1 cellular context compared by ENCODE assay signal in the genomic region with DNA sequence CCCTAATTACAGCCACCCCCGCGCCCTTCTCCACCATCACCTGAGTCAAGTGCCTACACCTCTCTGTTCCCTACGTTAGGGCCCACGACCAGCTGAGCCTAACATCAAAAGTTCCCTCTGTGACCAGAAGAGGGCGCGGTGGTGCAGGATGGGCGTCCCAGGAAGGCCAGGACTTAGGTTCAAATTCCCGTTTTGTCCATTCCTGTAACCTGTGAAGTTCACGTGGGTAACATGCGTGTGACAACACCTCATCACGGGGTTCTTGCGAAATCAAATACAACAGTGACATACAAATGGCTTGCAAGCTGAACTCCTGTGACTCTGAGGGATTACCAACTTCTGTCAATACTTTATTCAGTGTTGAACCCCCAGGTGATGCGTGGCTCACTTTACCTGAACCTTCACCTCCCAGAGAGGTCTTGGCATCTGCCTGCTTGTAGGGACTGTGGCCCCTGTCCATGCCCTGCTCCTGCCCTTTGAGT.
TF ChIP-seq lines count a peak whose summit lies in the region.

No MANE protein-coding gene starts in this region.

TF ChIP-seq in HepG2, 621 proteins besides CTCF, POLR2A, EP300 and RAD21 (continued from another document and continues in another):
- TF ChIP-seq, protein P1, sequence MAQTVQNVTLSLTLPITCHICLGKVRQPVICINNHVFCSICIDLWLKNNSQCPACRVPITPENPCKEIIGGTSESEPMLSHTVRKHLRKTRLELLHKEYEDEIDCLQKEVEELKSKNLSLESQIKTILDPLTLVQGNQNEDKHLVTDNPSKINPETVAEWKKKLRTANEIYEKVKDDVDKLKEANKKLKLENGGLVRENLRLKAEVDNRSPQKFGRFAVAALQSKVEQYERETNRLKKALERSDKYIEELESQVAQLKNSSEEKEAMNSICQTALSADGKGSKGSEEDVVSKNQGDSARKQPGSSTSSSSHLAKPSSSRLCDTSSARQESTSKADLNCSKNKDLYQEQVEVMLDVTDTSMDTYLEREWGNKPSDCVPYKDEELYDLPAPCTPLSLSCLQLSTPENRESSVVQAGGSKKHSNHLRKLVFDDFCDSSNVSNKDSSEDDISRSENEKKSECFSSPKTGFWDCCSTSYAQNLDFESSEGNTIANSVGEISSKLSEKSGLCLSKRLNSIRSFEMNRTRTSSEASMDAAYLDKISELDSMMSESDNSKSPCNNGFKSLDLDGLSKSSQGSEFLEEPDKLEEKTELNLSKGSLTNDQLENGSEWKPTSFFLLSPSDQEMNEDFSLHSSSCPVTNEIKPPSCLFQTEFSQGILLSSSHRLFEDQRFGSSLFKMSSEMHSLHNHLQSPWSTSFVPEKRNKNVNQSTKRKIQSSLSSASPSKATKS (CRISPR knock-in tag; IDR thresholded peaks at IDR 0.05) = no peak
- TF ChIP-seq SOX6 (IDR thresholded peaks at IDR 0.05) (no peak), SOX6 (CRISPR knock-in tag; IDR thresholded peaks at IDR 0.05) (peak; percentile 48; the same call in 1 of the 2 replicates), FOXK2 (IDR thresholded peaks at IDR 0.05) (no peak), ZNF674 (CRISPR knock-in tag; IDR thresholded peaks at IDR 0.05; ENCODE audit: low read depth) (no peak), ZSCAN29 (CRISPR knock-in tag; conservative IDR thresholded peaks at IDR 0.05) (no peak), ZNF232 (CRISPR knock-in tag; IDR thresholded peaks at IDR 0.05; ENCODE audit: borderline replicate concordance) (no peak), TAF1 (CRISPR knock-in tag; IDR thresholded peaks at IDR 0.05) (no peak), ZNF556 (CRISPR knock-in tag; IDR thresholded peaks at IDR 0.05; ENCODE audit: borderline replicate concordance) (no peak), GATAD1 (CRISPR knock-in tag; IDR thresholded peaks at IDR 0.05) (0 out of 2 replicates have a peak, but pooled peaks have one; percentile 26), MAFF (IDR thresholded peaks at IDR 0.05; ENCODE audit: low read depth, low read length) (no peak), SRY (CRISPR knock-in tag; IDR thresholded peaks at IDR 0.05) (no peak), CREB1 (IDR thresholded peaks at IDR 0.05) (peak; percentile 44; the same call in 1 of the 2 replicates), CREB1 (CRISPR knock-in tag; IDR thresholded peaks at IDR 0.05) (no peak), TARDBP (CRISPR knock-in tag; IDR thresholded peaks at IDR 0.05) (peak; percentile 37; the same call in 1 of the 2 replicates), SIX1 (CRISPR knock-in tag; IDR thresholded peaks at IDR 0.05; ENCODE audit: borderline replicate concordance) (no peak), SNRNP70 (IDR thresholded peaks at IDR 0.05; ENCODE audit: low read depth, low read length) (no peak), HMG20A (CRISPR knock-in tag; IDR thresholded peaks at IDR 0.05; ENCODE audit: borderline replicate concordance) (no peak; the same call in 1 of the 2 replicates), SETDB1 (CRISPR knock-in tag; IDR thresholded peaks at IDR 0.05; ENCODE audit: borderline replicate concordance) (no peak), SOX5 (CRISPR knock-in tag; IDR thresholded peaks at IDR 0.05; ENCODE audit: borderline replicate concordance) (peak; percentile 56; the same call in 1 of the 2 replicates)
- TF ChIP-seq, protein P2, sequence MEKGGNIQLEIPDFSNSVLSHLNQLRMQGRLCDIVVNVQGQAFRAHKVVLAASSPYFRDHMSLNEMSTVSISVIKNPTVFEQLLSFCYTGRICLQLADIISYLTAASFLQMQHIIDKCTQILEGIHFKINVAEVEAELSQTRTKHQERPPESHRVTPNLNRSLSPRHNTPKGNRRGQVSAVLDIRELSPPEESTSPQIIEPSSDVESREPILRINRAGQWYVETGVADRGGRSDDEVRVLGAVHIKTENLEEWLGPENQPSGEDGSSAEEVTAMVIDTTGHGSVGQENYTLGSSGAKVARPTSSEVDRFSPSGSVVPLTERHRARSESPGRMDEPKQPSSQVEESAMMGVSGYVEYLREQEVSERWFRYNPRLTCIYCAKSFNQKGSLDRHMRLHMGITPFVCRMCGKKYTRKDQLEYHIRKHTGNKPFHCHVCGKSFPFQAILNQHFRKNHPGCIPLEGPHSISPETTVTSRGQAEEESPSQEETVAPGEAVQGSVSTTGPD (CRISPR knock-in tag; IDR thresholded peaks at IDR 0.05) = no peak
- TF ChIP-seq, protein P3, sequence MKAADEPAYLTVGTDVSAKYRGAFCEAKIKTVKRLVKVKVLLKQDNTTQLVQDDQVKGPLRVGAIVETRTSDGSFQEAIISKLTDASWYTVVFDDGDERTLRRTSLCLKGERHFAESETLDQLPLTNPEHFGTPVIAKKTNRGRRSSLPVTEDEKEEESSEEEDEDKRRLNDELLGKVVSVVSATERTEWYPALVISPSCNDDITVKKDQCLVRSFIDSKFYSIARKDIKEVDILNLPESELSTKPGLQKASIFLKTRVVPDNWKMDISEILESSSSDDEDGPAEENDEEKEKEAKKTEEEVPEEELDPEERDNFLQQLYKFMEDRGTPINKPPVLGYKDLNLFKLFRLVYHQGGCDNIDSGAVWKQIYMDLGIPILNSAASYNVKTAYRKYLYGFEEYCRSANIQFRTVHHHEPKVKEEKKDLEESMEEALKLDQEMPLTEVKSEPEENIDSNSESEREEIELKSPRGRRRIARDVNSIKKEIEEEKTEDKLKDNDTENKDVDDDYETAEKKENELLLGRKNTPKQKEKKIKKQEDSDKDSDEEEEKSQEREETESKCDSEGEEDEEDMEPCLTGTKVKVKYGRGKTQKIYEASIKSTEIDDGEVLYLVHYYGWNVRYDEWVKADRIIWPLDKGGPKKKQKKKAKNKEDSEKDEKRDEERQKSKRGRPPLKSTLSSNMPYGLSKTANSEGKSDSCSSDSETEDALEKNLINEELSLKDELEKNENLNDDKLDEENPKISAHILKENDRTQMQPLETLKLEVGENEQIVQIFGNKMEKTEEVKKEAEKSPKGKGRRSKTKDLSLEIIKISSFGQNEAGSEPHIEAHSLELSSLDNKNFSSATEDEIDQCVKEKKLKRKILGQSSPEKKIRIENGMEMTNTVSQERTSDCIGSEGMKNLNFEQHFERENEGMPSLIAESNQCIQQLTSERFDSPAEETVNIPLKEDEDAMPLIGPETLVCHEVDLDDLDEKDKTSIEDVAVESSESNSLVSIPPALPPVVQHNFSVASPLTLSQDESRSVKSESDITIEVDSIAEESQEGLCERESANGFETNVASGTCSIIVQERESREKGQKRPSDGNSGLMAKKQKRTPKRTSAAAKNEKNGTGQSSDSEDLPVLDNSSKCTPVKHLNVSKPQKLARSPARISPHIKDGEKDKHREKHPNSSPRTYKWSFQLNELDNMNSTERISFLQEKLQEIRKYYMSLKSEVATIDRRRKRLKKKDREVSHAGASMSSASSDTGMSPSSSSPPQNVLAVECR (CRISPR knock-in tag; IDR thresholded peaks at IDR 0.05; ENCODE audit: borderline replicate concordance) = no peak
- TF ChIP-seq, protein P4, sequence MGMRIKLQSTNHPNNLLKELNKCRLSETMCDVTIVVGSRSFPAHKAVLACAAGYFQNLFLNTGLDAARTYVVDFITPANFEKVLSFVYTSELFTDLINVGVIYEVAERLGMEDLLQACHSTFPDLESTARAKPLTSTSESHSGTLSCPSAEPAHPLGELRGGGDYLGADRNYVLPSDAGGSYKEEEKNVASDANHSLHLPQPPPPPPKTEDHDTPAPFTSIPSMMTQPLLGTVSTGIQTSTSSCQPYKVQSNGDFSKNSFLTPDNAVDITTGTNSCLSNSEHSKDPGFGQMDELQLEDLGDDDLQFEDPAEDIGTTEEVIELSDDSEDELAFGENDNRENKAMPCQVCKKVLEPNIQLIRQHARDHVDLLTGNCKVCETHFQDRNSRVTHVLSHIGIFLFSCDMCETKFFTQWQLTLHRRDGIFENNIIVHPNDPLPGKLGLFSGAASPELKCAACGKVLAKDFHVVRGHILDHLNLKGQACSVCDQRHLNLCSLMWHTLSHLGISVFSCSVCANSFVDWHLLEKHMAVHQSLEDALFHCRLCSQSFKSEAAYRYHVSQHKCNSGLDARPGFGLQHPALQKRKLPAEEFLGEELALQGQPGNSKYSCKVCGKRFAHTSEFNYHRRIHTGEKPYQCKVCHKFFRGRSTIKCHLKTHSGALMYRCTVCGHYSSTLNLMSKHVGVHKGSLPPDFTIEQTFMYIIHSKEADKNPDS (CRISPR knock-in tag; IDR thresholded peaks at IDR 0.05) = no peak
- TF ChIP-seq, protein P5, sequence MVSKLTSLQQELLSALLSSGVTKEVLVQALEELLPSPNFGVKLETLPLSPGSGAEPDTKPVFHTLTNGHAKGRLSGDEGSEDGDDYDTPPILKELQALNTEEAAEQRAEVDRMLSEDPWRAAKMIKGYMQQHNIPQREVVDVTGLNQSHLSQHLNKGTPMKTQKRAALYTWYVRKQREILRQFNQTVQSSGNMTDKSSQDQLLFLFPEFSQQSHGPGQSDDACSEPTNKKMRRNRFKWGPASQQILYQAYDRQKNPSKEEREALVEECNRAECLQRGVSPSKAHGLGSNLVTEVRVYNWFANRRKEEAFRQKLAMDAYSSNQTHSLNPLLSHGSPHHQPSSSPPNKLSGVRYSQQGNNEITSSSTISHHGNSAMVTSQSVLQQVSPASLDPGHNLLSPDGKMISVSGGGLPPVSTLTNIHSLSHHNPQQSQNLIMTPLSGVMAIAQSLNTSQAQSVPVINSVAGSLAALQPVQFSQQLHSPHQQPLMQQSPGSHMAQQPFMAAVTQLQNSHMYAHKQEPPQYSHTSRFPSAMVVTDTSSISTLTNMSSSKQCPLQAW (CRISPR knock-in tag; IDR thresholded peaks at IDR 0.05) = no peak; the same call in 1 of the 2 replicates
- TF ChIP-seq, protein P6, sequence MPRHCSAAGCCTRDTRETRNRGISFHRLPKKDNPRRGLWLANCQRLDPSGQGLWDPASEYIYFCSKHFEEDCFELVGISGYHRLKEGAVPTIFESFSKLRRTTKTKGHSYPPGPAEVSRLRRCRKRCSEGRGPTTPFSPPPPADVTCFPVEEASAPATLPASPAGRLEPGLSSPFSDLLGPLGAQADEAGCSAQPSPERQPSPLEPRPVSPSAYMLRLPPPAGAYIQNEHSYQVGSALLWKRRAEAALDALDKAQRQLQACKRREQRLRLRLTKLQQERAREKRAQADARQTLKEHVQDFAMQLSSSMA (CRISPR knock-in tag; IDR thresholded peaks at IDR 0.05) = no peak
- TF ChIP-seq, protein P7, sequence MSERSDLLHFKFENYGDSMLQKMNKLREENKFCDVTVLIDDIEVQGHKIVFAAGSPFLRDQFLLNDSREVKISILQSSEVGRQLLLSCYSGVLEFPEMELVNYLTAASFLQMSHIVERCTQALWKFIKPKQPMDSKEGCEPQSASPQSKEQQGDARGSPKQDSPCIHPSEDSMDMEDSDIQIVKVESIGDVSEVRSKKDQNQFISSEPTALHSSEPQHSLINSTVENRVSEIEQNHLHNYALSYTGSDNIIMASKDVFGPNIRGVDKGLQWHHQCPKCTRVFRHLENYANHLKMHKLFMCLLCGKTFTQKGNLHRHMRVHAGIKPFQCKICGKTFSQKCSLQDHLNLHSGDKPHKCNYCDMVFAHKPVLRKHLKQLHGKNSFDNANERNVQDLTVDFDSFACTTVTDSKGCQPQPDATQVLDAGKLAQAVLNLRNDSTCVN (CRISPR knock-in tag; IDR thresholded peaks at IDR 0.05; ENCODE audit: borderline replicate concordance) = 0 out of 2 replicates have a peak, but pooled peaks have one; percentile 24
- TF ChIP-seq, protein P8, sequence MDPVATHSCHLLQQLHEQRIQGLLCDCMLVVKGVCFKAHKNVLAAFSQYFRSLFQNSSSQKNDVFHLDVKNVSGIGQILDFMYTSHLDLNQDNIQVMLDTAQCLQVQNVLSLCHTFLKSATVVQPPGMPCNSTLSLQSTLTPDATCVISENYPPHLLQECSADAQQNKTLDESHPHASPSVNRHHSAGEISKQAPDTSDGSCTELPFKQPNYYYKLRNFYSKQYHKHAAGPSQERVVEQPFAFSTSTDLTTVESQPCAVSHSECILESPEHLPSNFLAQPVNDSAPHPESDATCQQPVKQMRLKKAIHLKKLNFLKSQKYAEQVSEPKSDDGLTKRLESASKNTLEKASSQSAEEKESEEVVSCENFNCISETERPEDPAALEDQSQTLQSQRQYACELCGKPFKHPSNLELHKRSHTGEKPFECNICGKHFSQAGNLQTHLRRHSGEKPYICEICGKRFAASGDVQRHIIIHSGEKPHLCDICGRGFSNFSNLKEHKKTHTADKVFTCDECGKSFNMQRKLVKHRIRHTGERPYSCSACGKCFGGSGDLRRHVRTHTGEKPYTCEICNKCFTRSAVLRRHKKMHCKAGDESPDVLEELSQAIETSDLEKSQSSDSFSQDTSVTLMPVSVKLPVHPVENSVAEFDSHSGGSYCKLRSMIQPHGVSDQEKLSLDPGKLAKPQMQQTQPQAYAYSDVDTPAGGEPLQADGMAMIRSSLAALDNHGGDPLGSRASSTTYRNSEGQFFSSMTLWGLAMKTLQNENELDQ (CRISPR knock-in tag; IDR thresholded peaks at IDR 0.05; ENCODE audit: borderline replicate concordance) = no peak
- TF ChIP-seq, protein P9, sequence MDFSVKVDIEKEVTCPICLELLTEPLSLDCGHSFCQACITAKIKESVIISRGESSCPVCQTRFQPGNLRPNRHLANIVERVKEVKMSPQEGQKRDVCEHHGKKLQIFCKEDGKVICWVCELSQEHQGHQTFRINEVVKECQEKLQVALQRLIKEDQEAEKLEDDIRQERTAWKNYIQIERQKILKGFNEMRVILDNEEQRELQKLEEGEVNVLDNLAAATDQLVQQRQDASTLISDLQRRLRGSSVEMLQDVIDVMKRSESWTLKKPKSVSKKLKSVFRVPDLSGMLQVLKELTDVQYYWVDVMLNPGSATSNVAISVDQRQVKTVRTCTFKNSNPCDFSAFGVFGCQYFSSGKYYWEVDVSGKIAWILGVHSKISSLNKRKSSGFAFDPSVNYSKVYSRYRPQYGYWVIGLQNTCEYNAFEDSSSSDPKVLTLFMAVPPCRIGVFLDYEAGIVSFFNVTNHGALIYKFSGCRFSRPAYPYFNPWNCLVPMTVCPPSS (IDR thresholded peaks at IDR 0.05) = no peak
- TF ChIP-seq, protein P10, sequence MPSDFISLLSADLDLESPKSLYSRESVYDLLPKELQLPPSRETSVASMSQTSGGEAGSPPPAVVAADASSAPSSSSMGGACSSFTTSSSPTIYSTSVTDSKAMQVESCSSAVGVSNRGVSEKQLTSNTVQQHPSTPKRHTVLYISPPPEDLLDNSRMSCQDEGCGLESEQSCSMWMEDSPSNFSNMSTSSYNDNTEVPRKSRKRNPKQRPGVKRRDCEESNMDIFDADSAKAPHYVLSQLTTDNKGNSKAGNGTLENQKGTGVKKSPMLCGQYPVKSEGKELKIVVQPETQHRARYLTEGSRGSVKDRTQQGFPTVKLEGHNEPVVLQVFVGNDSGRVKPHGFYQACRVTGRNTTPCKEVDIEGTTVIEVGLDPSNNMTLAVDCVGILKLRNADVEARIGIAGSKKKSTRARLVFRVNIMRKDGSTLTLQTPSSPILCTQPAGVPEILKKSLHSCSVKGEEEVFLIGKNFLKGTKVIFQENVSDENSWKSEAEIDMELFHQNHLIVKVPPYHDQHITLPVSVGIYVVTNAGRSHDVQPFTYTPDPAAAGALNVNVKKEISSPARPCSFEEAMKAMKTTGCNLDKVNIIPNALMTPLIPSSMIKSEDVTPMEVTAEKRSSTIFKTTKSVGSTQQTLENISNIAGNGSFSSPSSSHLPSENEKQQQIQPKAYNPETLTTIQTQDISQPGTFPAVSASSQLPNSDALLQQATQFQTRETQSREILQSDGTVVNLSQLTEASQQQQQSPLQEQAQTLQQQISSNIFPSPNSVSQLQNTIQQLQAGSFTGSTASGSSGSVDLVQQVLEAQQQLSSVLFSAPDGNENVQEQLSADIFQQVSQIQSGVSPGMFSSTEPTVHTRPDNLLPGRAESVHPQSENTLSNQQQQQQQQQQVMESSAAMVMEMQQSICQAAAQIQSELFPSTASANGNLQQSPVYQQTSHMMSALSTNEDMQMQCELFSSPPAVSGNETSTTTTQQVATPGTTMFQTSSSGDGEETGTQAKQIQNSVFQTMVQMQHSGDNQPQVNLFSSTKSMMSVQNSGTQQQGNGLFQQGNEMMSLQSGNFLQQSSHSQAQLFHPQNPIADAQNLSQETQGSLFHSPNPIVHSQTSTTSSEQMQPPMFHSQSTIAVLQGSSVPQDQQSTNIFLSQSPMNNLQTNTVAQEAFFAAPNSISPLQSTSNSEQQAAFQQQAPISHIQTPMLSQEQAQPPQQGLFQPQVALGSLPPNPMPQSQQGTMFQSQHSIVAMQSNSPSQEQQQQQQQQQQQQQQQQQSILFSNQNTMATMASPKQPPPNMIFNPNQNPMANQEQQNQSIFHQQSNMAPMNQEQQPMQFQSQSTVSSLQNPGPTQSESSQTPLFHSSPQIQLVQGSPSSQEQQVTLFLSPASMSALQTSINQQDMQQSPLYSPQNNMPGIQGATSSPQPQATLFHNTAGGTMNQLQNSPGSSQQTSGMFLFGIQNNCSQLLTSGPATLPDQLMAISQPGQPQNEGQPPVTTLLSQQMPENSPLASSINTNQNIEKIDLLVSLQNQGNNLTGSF (CRISPR knock-in tag; IDR thresholded peaks at IDR 0.05) = no peak
